Comparison of ENCODE assay signal across 1 cellular context in the genomic region with DNA sequence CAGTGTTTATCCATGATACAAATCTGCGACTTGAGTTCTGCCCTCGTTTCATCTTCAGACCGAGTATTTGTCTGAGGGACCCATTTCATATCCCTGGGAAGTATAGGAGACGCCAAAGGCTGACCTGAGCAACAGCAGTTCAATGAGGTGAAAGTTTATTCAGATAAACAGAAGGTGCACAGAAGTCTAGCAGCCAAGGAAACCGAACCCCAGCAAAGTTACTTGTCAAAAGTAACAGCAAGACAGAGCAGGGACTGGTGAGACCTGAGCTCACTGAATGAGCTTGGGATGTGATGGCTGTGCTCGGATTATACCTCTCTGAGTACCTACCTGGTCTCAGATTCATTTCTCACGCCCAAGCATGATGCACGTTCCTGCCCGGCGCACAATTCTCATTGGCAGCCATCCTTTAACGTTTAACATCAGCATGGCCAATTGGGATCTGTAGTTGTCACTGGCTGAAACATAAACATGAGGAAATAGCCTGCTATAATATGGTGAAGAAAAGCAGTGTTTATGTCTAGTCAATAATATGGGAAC.
TF ChIP-seq lines count a peak whose summit lies in the region.

No MANE protein-coding gene starts in this region.

TF ChIP-seq in HCT116, 20 proteins besides CTCF, POLR2A, EP300 and RAD21 (continued from another document):
- TF ChIP-seq REST (IDR thresholded peaks at IDR 0.05; ENCODE audit: low read depth) (no peak), TCF7L2 (IDR thresholded peaks at IDR 0.05; ENCODE audit: borderline replicate concordance, extremely low read depth, insufficient read depth, insufficient read length) (no peak), EZH2phosphoT487 (IDR thresholded peaks at IDR 0.05; ENCODE audit: borderline replicate concordance) (no peak), EGR1 (IDR thresholded peaks at IDR 0.05; ENCODE audit: low read depth) (no peak), SRF (IDR thresholded peaks at IDR 0.05; ENCODE audit: low read depth) (no peak), ELF1 (IDR thresholded peaks at IDR 0.05; ENCODE audit: borderline replicate concordance, low read depth) (no peak), ATF3 (IDR thresholded peaks at IDR 0.05) (no peak), EZH2 (IDR thresholded peaks at IDR 0.05) (no peak), ZNF274 (IDR thresholded peaks at IDR 0.05; ENCODE audit: low read depth, low read length) (no peak), FOSL1 (IDR thresholded peaks at IDR 0.05; ENCODE audit: low read depth) (no peak), CEBPB (IDR thresholded peaks at IDR 0.05; ENCODE audit: low read depth) (no peak), SIN3A (IDR thresholded peaks at IDR 0.05; ENCODE audit: low read depth) (no peak)
TF ChIP-seq in HCT116: peak in this region for 0.
